ENCODE assay signal across 10 cellular contexts in the genomic region with DNA sequence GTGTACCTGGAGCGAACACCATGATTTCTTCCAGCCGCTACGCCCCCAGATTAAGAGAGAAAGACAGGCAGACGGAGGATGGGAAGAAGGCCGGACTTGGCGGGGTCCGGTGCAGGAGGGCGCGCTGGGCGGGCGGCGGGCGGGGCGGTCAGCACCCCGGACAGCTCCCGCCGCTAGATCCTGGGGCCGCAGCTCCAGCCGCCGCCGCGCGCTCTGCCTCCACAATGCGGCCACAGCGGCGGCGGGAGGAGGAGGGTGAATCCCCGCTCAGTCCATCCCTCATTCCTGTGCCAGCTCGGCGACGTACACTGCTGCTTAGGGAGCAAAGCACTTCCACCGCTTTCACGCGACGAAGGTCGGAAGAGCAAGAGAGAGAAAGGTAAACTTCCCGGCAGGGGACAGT. TPM values are rescaled to one million over a fixed set of nuclear protein-coding genes. Genes with fewer than 3 reads are reported as not detected.
DNase-seq lines count a peak whose midpoint lies in the region; ATAC-seq and TF ChIP-seq lines count a peak whose summit lies in the region.
"Had no signal": no experiment of that assay in that cellular context is flagged by ENCODE, and none has a peak within 500 bp of the region (broad histone marks: within the 10 kb centered on the region; RNA-seq: fewer than 3 reads in every experiment).

A gene with protein sequence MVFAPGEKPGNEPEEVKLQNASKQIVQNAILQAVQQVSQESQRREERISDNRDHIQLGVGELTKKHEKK (minus strand): TSS at position 226 of the 403 bp plus-strand sequence. CDS start 204 bp downstream, at position 22.

- H3K4me1 ChIP-seq in foreskin keratinocyte, result no peaks in the 10 kb centered on the region
- peaks cover 0 to 14% of the 10 kb centered on the region in 2 donors for H3K4me1 ChIP-seq in neuronal stem cell (ENCODE audit: control insufficient read depth in 2 of 2, insufficient read depth in 1 of 2, low read depth in 1 of 2, low read length in 2 of 2)

- peak within 1 kb of the TSS; percentile 65 for H2AFZ ChIP-seq in neuronal stem cell (ENCODE audit: low read length)

- POLR2A ChIA-PET in activated B cell treated with CpG ODN at 0.5 μM for 24 hours (lab: Charles Lee), result no interaction called here

- CTCF ChIA-PET in activated B cell treated with CpG ODN at 0.5 μM for 24 hours (lab: Charles Lee), result no interaction called here

- no peak within 1 kb of the TSS for H4K91ac ChIP-seq in neuronal stem cell (ENCODE audit: low read depth, low read length, poor library complexity)

- H2BK5ac ChIP-seq in neuronal stem cell (ENCODE audit: low read length), result no peak within 1 kb of the TSS

- TF ChIP-seq CTCF in activated B cell treated with CpG ODN at 0.5 μM for 24 hours (IDR thresholded peaks at IDR 0.05) (no peak), foreskin keratinocyte (conservative IDR thresholded peaks at IDR 0.05) (no peak)

- ATAC-seq in Right ventricle myocardium superior (ENCODE audit: poor library complexity) (peak; percentile 86), activated B cell treated with CpG ODN at 0.5 μM for 24 hours (ENCODE audit: low read depth) (peak; percentile 34), foreskin keratinocyte (peak; percentile 97), HG03175 (IDR thresholded peaks at IDR 0.05; ENCODE audit: unreplicated experiment) (no peak), HG03139 (IDR thresholded peaks at IDR 0.05; ENCODE audit: unreplicated experiment) (no peak)

- H3K9ac ChIP-seq in neuronal stem cell (ENCODE audit: low read depth, low read length, poor library complexity), result peak within 1 kb of the TSS; percentile 30

- H3K4me2 ChIP-seq in neuronal stem cell (ENCODE audit: insufficient read depth, low read length, poor library complexity, severe bottlenecking), result peak within 1 kb of the TSS; percentile 68

- H3K27me3 Mint-ChIP-seq in activated B cell treated with CpG ODN at 0.5 μM for 24 hours, result peaks cover 67% of the 10 kb centered on the region

- peak within 1 kb of the TSS; percentile 38 for H3K27ac Mint-ChIP-seq in activated B cell treated with CpG ODN at 0.5 μM for 24 hours

- DNase-seq in Right ventricle myocardium superior (peak; percentile 50), cardiac septum (ENCODE audit: low spot score) (no peak), activated B cell treated with CpG ODN at 0.5 μM for 24 hours (no peak), foreskin keratinocyte (peak in 1 of 2 donors; percentile 9), neuronal stem cell (ENCODE audit: low spot score) (peak; percentile 80), NK-92 (lab: John Stamatoyannopoulos, UW; ENCODE audit: unreplicated experiment) (no peak)
- DNase-seq: DND-41 had no signal

- no peaks in the 10 kb centered on the region for H3K36me3 Mint-ChIP-seq in activated B cell treated with CpG ODN at 0.5 μM for 24 hours (ENCODE audit: low read depth)

- H3K18ac ChIP-seq in neuronal stem cell (ENCODE audit: low read length), result no peak within 1 kb of the TSS

- H3K4me3 ChIP-seq in neuronal stem cell (ENCODE audit: low read length in 2 of 2), result peak within 1 kb of the TSS in 1 of 2 donors; percentile 64

- H3K4me3 Mint-ChIP-seq in activated B cell treated with CpG ODN at 0.5 μM for 24 hours, result no peak within 1 kb of the TSS

- H2AK5ac ChIP-seq in neuronal stem cell (ENCODE audit: low read depth, low read length), result no peak within 1 kb of the TSS

- H3K79me1 ChIP-seq in neuronal stem cell (ENCODE audit: low read depth, low read length), result no peaks in the 10 kb centered on the region

- no peak within 1 kb of the TSS for H2BK120ac ChIP-seq in neuronal stem cell (ENCODE audit: low read depth, low read length)

- H2BK12ac ChIP-seq in neuronal stem cell (ENCODE audit: low read length), result no peak within 1 kb of the TSS

- H2BK15ac ChIP-seq in neuronal stem cell (ENCODE audit: low read length), result no peak within 1 kb of the TSS

- H4K8ac ChIP-seq in neuronal stem cell (ENCODE audit: low read depth, low read length), result no peak within 1 kb of the TSS

- no peak within 1 kb of the TSS for H3K14ac ChIP-seq in neuronal stem cell (ENCODE audit: low read length)

- H3K27ac ChIP-seq in foreskin keratinocyte (no peak within 1 kb of the TSS), neuronal stem cell (replicated peaks; ENCODE audit: low read length) (no peak within 1 kb of the TSS)

- no peak within 1 kb of the TSS for H3K4ac ChIP-seq in neuronal stem cell (ENCODE audit: low read length)

- H3K23ac ChIP-seq in neuronal stem cell (ENCODE audit: low read depth, low read length, poor library complexity), result peak within 1 kb of the TSS; percentile 62

- H3K36me3 ChIP-seq in neuronal stem cell (replicated peaks in 1 of 2; ENCODE audit: control insufficient read depth in 2 of 2, insufficient read depth in 2 of 2, low read length in 2 of 2), result no peaks in the 10 kb centered on the region

- no CpG with 5 or more reads among the region's 37 CpGs for WGBS in neuronal stem cell (ENCODE audit: extremely low coverage in 2 of 2, insufficient read length in 2 of 2, insufficient replicate concordance in 1 of 2), 2 donors

- H3K4me1 Mint-ChIP-seq in activated B cell treated with CpG ODN at 0.5 μM for 24 hours, result no peaks in the 10 kb centered on the region

- intact Hi-C loops in Right ventricle myocardium superior (cut with DNase I), result no loop called here
- intact Hi-C loops in cardiac septum (cut with DNase I), result no loop called here
- intact Hi-C loops in activated B cell treated with CpG ODN at 0.5 μM for 24 hours (cut with micrococcal nuclease), result no loop called here

- no peaks in the 10 kb centered on the region for H3K9me3 Mint-ChIP-seq in activated B cell treated with CpG ODN at 0.5 μM for 24 hours

- H3K9me3 ChIP-seq in neuronal stem cell (replicated peaks in 1 of 2; ENCODE audit: control insufficient read depth in 2 of 2, insufficient read depth in 1 of 2, low read depth in 1 of 2, low read length in 2 of 2), result no peaks in the 10 kb centered on the region

- H3K27me3 ChIP-seq in foreskin keratinocyte (peaks cover 37% of the 10 kb centered on the region), neuronal stem cell (ENCODE audit: control insufficient read depth in 3 of 3, insufficient read depth in 3 of 3, low read depth in 1 of 3, low read length in 3 of 3) (peaks cover 9 to 52% (median 35%) of the 10 kb centered on the region in 3 experiments)

RNA-seq across cellular contexts. Expression of the gene that starts here (rescaled TPM):
- total RNA-seq in Right ventricle myocardium superior (not detected), cardiac septum (not detected), activated B cell treated with CpG ODN at 0.5 μM for 24 hours (not detected in 2 replicates), foreskin keratinocyte (not detected in 2 replicates)
- polyA plus RNA-seq in foreskin keratinocyte, result not detected in 2 replicates
- polyA plus RNA-seq in neuronal stem cell (2013, experiment 1 of 2), result not detected
- polyA plus RNA-seq in neuronal stem cell (2013, experiment 2 of 2), result not detected
- total RNA-seq: myocyte had no signal

Comparison
In these comparisons a context has a peak if more than half of its experiments do, and no peak if none do; other contexts are left out.
1. Peak in DNase-seq and ATAC-seq in Right ventricle myocardium superior; RNA of the gene not detected or under 1 TPM.
2. Peak in ATAC-seq in activated B cell treated with CpG ODN at 0.5 μM for 24 hours; RNA of the gene not detected or under 1 TPM.
3. Peak in ATAC-seq in foreskin keratinocyte; RNA of the gene not detected or under 1 TPM.